ENCODE assay signal across 14 cellular contexts in the genomic region with DNA sequence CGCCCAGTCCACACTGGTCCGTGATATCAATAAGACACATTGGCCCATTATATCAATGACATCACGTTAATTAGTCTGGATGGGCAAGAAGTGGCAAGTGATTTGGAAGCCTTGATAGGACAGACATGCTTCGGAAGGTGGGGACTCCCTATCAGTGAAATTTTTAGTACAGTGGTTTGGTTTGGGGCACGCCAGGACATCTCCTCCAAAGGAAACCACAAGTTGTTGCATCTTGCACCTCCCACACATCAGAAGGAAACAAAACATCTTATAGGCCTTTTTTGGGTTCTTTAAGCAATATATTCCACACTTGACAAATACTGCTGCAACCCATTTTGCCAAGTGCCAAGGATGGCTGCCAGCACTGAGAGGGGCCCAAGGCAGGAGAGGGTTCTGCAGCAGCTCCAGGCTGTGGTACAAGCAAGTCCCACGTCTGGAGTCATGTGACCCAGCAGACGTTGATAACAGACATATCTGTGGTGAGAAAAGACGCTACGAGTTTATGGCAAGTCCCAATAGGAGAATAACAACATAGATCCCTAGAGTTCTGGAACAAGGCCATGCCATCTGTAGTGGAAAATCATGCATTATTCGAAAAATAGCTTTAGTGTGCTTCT.
DNase-seq lines count a peak whose midpoint lies in the region; ATAC-seq lines count a peak whose summit lies in the region.
"Had no signal": no experiment of that assay in that cellular context is flagged by ENCODE, and none has a peak within 500 bp of the region (broad histone marks: within the 10 kb centered on the region; RNA-seq: fewer than 3 reads in every experiment).

No MANE protein-coding gene starts in this region.

- peaks cover 17% of the 10 kb centered on the region for H3K27me3 Mint-ChIP-seq in activated CD4-positive, alpha-beta T cell treated with anti-CD3 and anti-CD28 coated beads, Interleukin-2, amount 10 ng/mL, durations not matched to agents 7 days and 5 days
- H3K27me3 Mint-ChIP-seq in activated naive CD8-positive, alpha-beta T cell treated with anti-CD3 and anti-CD28 coated beads, Interleukin-2, amount 50 U/mL, for 24 hours: peaks cover 2% of the 10 kb centered on the region

- peak overlapping the region; percentile 80 for H3K27ac Mint-ChIP-seq in activated CD4-positive, alpha-beta T cell treated with anti-CD3 and anti-CD28 coated beads, Interleukin-2, amount 10 ng/mL, durations not matched to agents 7 days and 5 days
- H3K27ac Mint-ChIP-seq in activated naive CD8-positive, alpha-beta T cell treated with anti-CD3 and anti-CD28 coated beads, Interleukin-2, amount 50 U/mL, for 24 hours: no peak overlapping the region
- H3K27ac Mint-ChIP-seq in stimulated activated effector memory CD8-positive, alpha-beta T cell treated with anti-CD3 and anti-CD28 coated beads, Interleukin-12 subunit alpha, Interleukin-12 subunit beta, amount 100 ng/mL, for 72 hours: no peak overlapping the region

- DNase-seq in activated CD4-positive, alpha-beta T cell treated with anti-CD3 and anti-CD28 coated beads, Interleukin-2, amount 10 ng/mL, durations not matched to agents 7 days and 5 days: peak; percentile 18
- DNase-seq in activated CD4-positive, alpha-beta T cell treated with anti-CD3 and anti-CD28 coated beads for 1 hour: no peak
- DNase-seq in NCI-H446 (lab: John Stamatoyannopoulos, UW) (peak; percentile 27 to 31), NCI-H1092 (lab: John Stamatoyannopoulos, UW) (no peak)
- DNase-seq in activated naive CD8-positive, alpha-beta T cell treated with anti-CD3 and anti-CD28 coated beads, Interleukin-2, amount 50 U/mL, for 24 hours: no peak
- DNase-seq in stimulated activated effector memory CD8-positive, alpha-beta T cell treated with anti-CD3 and anti-CD28 coated beads, Interleukin-12 subunit alpha, Interleukin-12 subunit beta, amount 100 ng/mL, for 72 hours (ENCODE audit: low spot score in 2 of 2): no peak
- DNase-seq: activated gamma-delta T cell, DMS79, GOT3, MM.1S, NCI-H526 treated with DMSO at 0.1 percent for 48 hours, Right ventricle myocardium superior had no signal

- H3K36me3 Mint-ChIP-seq in activated CD4-positive, alpha-beta T cell treated with anti-CD3 and anti-CD28 coated beads, Interleukin-2, amount 10 ng/mL, durations not matched to agents 7 days and 5 days (ENCODE audit: low read depth): peaks cover 3% of the 10 kb centered on the region
- H3K36me3 Mint-ChIP-seq in activated naive CD8-positive, alpha-beta T cell treated with anti-CD3 and anti-CD28 coated beads, Interleukin-2, amount 50 U/mL, for 24 hours (ENCODE audit: low read depth): no peaks in the 10 kb centered on the region
- no peaks in the 10 kb centered on the region for H3K36me3 Mint-ChIP-seq in stimulated activated effector memory CD8-positive, alpha-beta T cell treated with anti-CD3 and anti-CD28 coated beads, Interleukin-12 subunit alpha, Interleukin-12 subunit beta, amount 100 ng/mL, for 72 hours

- peaks cover 32% of the 10 kb centered on the region for H3K4me1 Mint-ChIP-seq in activated CD4-positive, alpha-beta T cell treated with anti-CD3 and anti-CD28 coated beads, Interleukin-2, amount 10 ng/mL, durations not matched to agents 7 days and 5 days
- peaks cover 21% of the 10 kb centered on the region for H3K4me1 Mint-ChIP-seq in activated naive CD8-positive, alpha-beta T cell treated with anti-CD3 and anti-CD28 coated beads, Interleukin-2, amount 50 U/mL, for 24 hours
- peaks cover 17% of the 10 kb centered on the region for H3K4me1 Mint-ChIP-seq in stimulated activated effector memory CD8-positive, alpha-beta T cell treated with anti-CD3 and anti-CD28 coated beads, Interleukin-12 subunit alpha, Interleukin-12 subunit beta, amount 100 ng/mL, for 72 hours

- peak overlapping the region; percentile 40 for H3K4me3 Mint-ChIP-seq in activated CD4-positive, alpha-beta T cell treated with anti-CD3 and anti-CD28 coated beads, Interleukin-2, amount 10 ng/mL, durations not matched to agents 7 days and 5 days
- H3K4me3 Mint-ChIP-seq in activated naive CD8-positive, alpha-beta T cell treated with anti-CD3 and anti-CD28 coated beads, Interleukin-2, amount 50 U/mL, for 24 hours: peak overlapping the region; percentile 15
- peak overlapping the region; percentile 13 for H3K4me3 Mint-ChIP-seq in stimulated activated effector memory CD8-positive, alpha-beta T cell treated with anti-CD3 and anti-CD28 coated beads, Interleukin-12 subunit alpha, Interleukin-12 subunit beta, amount 100 ng/mL, for 72 hours

- H3K9me3 Mint-ChIP-seq in activated CD4-positive, alpha-beta T cell treated with anti-CD3 and anti-CD28 coated beads, Interleukin-2, amount 10 ng/mL, durations not matched to agents 7 days and 5 days: peaks cover 3% of the 10 kb centered on the region
- no peaks in the 10 kb centered on the region for H3K9me3 Mint-ChIP-seq in activated naive CD8-positive, alpha-beta T cell treated with anti-CD3 and anti-CD28 coated beads, Interleukin-2, amount 50 U/mL, for 24 hours
- no peaks in the 10 kb centered on the region for H3K9me3 Mint-ChIP-seq in stimulated activated effector memory CD8-positive, alpha-beta T cell treated with anti-CD3 and anti-CD28 coated beads, Interleukin-12 subunit alpha, Interleukin-12 subunit beta, amount 100 ng/mL, for 72 hours

- ATAC-seq in activated naive CD8-positive, alpha-beta T cell treated with anti-CD3 and anti-CD28 coated beads, Interleukin-2, amount 50 U/mL, for 24 hours: peak; percentile 23
- ATAC-seq in stimulated activated effector memory CD8-positive, alpha-beta T cell treated with anti-CD3 and anti-CD28 coated beads, Interleukin-12 subunit alpha, Interleukin-12 subunit beta, amount 100 ng/mL, for 72 hours: no peak
- no peak for ATAC-seq in HG02973 (IDR thresholded peaks at IDR 0.05; ENCODE audit: unreplicated experiment)
- ATAC-seq in HG02759 (IDR thresholded peaks at IDR 0.05; ENCODE audit: unreplicated experiment): no peak

- POLR2A ChIA-PET in activated CD4-positive, alpha-beta T cell treated with anti-CD3 and anti-CD28 coated beads, Interleukin-2, amount 10 ng/mL, durations not matched to agents 7 days and 5 days (lab: Charles Lee): no interaction called here

- CTCF ChIA-PET in activated CD4-positive, alpha-beta T cell treated with anti-CD3 and anti-CD28 coated beads, Interleukin-2, amount 10 ng/mL, durations not matched to agents 7 days and 5 days (lab: Charles Lee): no interaction called here

Comparison
In these comparisons a context has a peak if more than half of its experiments do, and no peak if none do; other contexts are left out.
1. DNase-seq: peak in activated CD4-positive, alpha-beta T cell treated with anti-CD3 and anti-CD28 coated beads, Interleukin-2, amount 10 ng/mL, durations not matched to agents 7 days and 5 days (single experiment) and NCI-H446 (2 of 2); none in activated CD4-positive, alpha-beta T cell treated with anti-CD3 and anti-CD28 coated beads for 1 hour (single experiment), activated naive CD8-positive, alpha-beta T cell treated with anti-CD3 and anti-CD28 coated beads, Interleukin-2, amount 50 U/mL, for 24 hours (single experiment), stimulated activated effector memory CD8-positive, alpha-beta T cell treated with anti-CD3 and anti-CD28 coated beads, Interleukin-12 subunit alpha, Interleukin-12 subunit beta, amount 100 ng/mL, for 72 hours (0 of 2) and NCI-H1092 (single experiment).
2. Peak in every context shown above with its lines, with median percentiles within 50 percentile points of each other: H3K4me3 Mint-ChIP-seq.